20 cellular contexts compared by ENCODE assay signal in the genomic region with DNA sequence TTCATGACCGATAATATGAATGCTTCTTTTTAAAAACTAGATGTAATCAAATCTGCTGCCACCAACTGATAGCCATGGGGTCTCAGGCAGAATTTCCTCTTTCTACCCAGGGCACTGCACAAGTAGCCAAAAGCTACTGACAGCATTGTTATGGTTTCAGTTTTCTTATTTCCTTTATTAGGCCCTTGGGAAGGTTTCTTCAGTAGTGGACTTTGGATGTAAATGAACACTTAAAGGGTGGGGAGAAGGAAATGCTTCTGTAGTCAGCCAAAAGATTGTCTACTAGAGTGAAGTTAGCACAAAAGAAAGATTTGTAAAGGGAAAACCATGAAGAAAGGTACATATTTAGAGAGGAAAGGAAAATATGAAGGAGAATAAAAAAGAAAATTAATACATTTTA.
"Had no signal": no experiment of that assay in that cellular context is flagged by ENCODE, and none has a peak within 500 bp of the region (broad histone marks: within the 10 kb centered on the region; RNA-seq: fewer than 3 reads in every experiment).

No MANE protein-coding gene starts in this region.

- ATAC-seq: naive thymus-derived CD4-positive, alpha-beta T cell; stimulated activated memory B cell treated with anti-CD40 and anti-IgM and Interleukin-4, amounts not matched to agents 10 μg/mL and 1 μg/mL and 100 μg/mL, for 72 hours had no signal

- H3K36me3 Mint-ChIP-seq: activated naive CD4-positive, alpha-beta T cell treated with anti-CD3 and anti-CD28 coated beads, Interleukin-2, amount 50 U/mL, for 24 hours; brain; naive thymus-derived CD4-positive, alpha-beta T cell; stimulated activated memory B cell treated with anti-CD40 and anti-IgM and Interleukin-4, amounts not matched to agents 10 μg/mL and 1 μg/mL and 100 μg/mL, for 72 hours had no signal

- H3K27ac ChIP-seq: neutrophil, right atrium auricular region, skin epidermis, upper lobe of left lung had no signal

- H3K4me1 ChIP-seq: right atrium auricular region, upper lobe of left lung had no signal

- H3K27ac Mint-ChIP-seq: activated naive CD4-positive, alpha-beta T cell treated with anti-CD3 and anti-CD28 coated beads, Interleukin-2, amount 50 U/mL, for 24 hours; endodermal cell; naive thymus-derived CD4-positive, alpha-beta T cell; stimulated activated memory B cell treated with anti-CD40 and anti-IgM and Interleukin-4, amounts not matched to agents 10 μg/mL and 1 μg/mL and 100 μg/mL, for 72 hours had no signal

- H3K9me3 Mint-ChIP-seq: activated naive CD4-positive, alpha-beta T cell treated with anti-CD3 and anti-CD28 coated beads, Interleukin-2, amount 50 U/mL, for 24 hours; brain; endodermal cell had no signal

- H3K4me3 ChIP-seq: lung, right atrium auricular region, skin epidermis, upper lobe of left lung had no signal

- H3K27me3 ChIP-seq: neutrophil, right atrium auricular region, upper lobe of left lung had no signal

- H3K4me1 Mint-ChIP-seq: activated naive CD4-positive, alpha-beta T cell treated with anti-CD3 and anti-CD28 coated beads, Interleukin-2, amount 50 U/mL, for 24 hours; central memory CD8-positive, alpha-beta T cell; naive thymus-derived CD4-positive, alpha-beta T cell; stimulated activated memory B cell treated with anti-CD40 and anti-IgM and Interleukin-4, amounts not matched to agents 10 μg/mL and 1 μg/mL and 100 μg/mL, for 72 hours had no signal

- H3K4me3 Mint-ChIP-seq: activated naive CD4-positive, alpha-beta T cell treated with anti-CD3 and anti-CD28 coated beads, Interleukin-2, amount 50 U/mL, for 24 hours; brain; central memory CD8-positive, alpha-beta T cell; endodermal cell; stimulated activated memory B cell treated with anti-CD40 and anti-IgM and Interleukin-4, amounts not matched to agents 10 μg/mL and 1 μg/mL and 100 μg/mL, for 72 hours had no signal

- H3K36me3 ChIP-seq: neutrophil, right atrium auricular region, upper lobe of left lung had no signal

- H3K27me3 Mint-ChIP-seq: activated naive CD4-positive, alpha-beta T cell treated with anti-CD3 and anti-CD28 coated beads, Interleukin-2, amount 50 U/mL, for 24 hours; brain; central memory CD8-positive, alpha-beta T cell; naive thymus-derived CD4-positive, alpha-beta T cell; stimulated activated memory B cell treated with anti-CD40 and anti-IgM and Interleukin-4, amounts not matched to agents 10 μg/mL and 1 μg/mL and 100 μg/mL, for 72 hours had no signal

- DNase-seq: activated CD4-positive, alpha-beta T cell treated with anti-CD3 and anti-CD28 coated beads, Interleukin-2, amount 50 U/mL, for 1 hour; activated CD4-positive, CD25-positive, alpha-beta regulatory T cell; activated effector memory CD4-positive, alpha-beta T cell treated with Interleukin-2 at 50 U/mL for 16 hours; amygdala; dermis blood vessel endothelial cell; endodermal cell; hypothalamus; kidney glomerular epithelial cell; midbrain; naive thymus-derived CD4-positive, alpha-beta T cell; T-helper 9 cell; upper lobe of left lung had no signal
